ENCODE assay signal across 9 cellular contexts in genomic region chr17:50147841-50148225, GRCh38.
DNase-seq lines count a peak whose midpoint lies in the region.
"Had no signal": no experiment of that assay in that cellular context is flagged by ENCODE, and none has a peak within 500 bp of the region (broad histone marks: within the 10 kb centered on the region; RNA-seq: fewer than 3 reads in every experiment).

No MANE protein-coding gene starts in this region.

- H3K36me3 ChIP-seq in adipocyte (ENCODE audit: control insufficient read depth, insufficient read depth, low read length, severe bottlenecking) = peaks cover 22% of the 10 kb centered on the region

- peaks cover 50% of the 10 kb centered on the region for H3K4me1 ChIP-seq in adipocyte (ENCODE audit: control insufficient read depth, insufficient read depth, low read length)

- no peaks in the 10 kb centered on the region for H3K27me3 ChIP-seq in adipocyte (replicated peaks; ENCODE audit: control insufficient read depth, insufficient read depth, low read length)

- DNase-seq in DMS 273 (lab: John Stamatoyannopoulos, UW; ENCODE audit: unreplicated experiment) (peak; percentile 58), DMS 273 treated with DMSO at 0.1 percent for 48 hours (lab: John Stamatoyannopoulos, UW) (no peak), adipocyte (ENCODE audit: low read depth) (peak; percentile 42), kidney tubule cell (ENCODE audit: low spot score) (peak; percentile 28), substantia nigra (lab: John Stamatoyannopoulos, UW) (peak in 19 of 49 donors; percentile 29 to 79 (median 65)), NCI-H510A treated with DMSO at 0.1 percent for 48 hours (lab: John Stamatoyannopoulos, UW) (no peak), NCI-H1436 (lab: John Stamatoyannopoulos, UW) (no peak), SHP77 (lab: John Stamatoyannopoulos, UW) (no peak)

- peak overlapping the region; percentile 87 for H3K4me3 ChIP-seq in adipocyte (ENCODE audit: low read length)

- H3K9me3 ChIP-seq in adipocyte (ENCODE audit: control insufficient read depth, low read length) = no peaks in the 10 kb centered on the region

- peak overlapping the region; percentile 78 for H3K27ac ChIP-seq in substantia nigra (ENCODE audit: low read depth, low read length, poor library complexity, severe bottlenecking)
- H3K27ac ChIP-seq: 22Rv1 had no signal

- peak overlapping the region; percentile 81 for H3K9ac ChIP-seq in adipocyte (ENCODE audit: low read length)

Comparison
In these comparisons a context has a peak if more than half of its experiments do, and no peak if none do; other contexts are left out.
1. DNase-seq: peak in DMS 273 (single experiment), adipocyte (single experiment) and kidney tubule cell (single experiment); none in DMS 273 treated with DMSO at 0.1 percent for 48 hours (single experiment), NCI-H510A treated with DMSO at 0.1 percent for 48 hours (single experiment), NCI-H1436 (single experiment) and SHP77 (0 of 2).